11 cellular contexts compared by ENCODE assay signal in genomic region chr2:136000502-136000901, GRCh38. TPM values are rescaled to one million over a fixed set of nuclear protein-coding genes. Genes with fewer than 3 reads are reported as not detected.
A peak's percentile ranks its signal among the peaks of the same experiment; 100 is the strongest.
DNase-seq lines count a peak whose midpoint lies in the region; ATAC-seq and TF ChIP-seq lines count a peak whose summit lies in the region.
"Had no signal": no experiment of that assay in that cellular context is flagged by ENCODE, and none has a peak within 500 bp of the region (broad histone marks: within the 10 kb centered on the region; RNA-seq: fewer than 3 reads in every experiment).

No MANE protein-coding gene starts in this region.

- H3K9me3 ChIP-seq in thyroid gland = no peaks in the 10 kb centered on the region
- H3K9me3 ChIP-seq: HAP-1 had no signal

- POLR2A ChIA-PET in WTC11 (lab: Charles Lee) = no interaction called here

- no peaks in the 10 kb centered on the region for H3K27me3 ChIP-seq in thyroid gland
- H3K27me3 ChIP-seq: foreskin keratinocyte had no signal

- DNase-seq in activated T-cell treated with anti-CD3 and anti-CD28 coated beads, Interleukin-2, amount 50 U/mL, for 72 hours = no peak
- DNase-seq in activated T-cell treated with anti-CD3 and anti-CD28 coated beads, Interleukin-2, amount 50 U/mL, for 4 hours = no peak
- no peak for DNase-seq in central memory CD8-positive, alpha-beta T cell (ENCODE audit: low spot score in 2 of 2)
- no peak for DNase-seq in stimulated activated effector memory CD8-positive, alpha-beta T cell treated with anti-CD3 and anti-CD28 coated beads, Interleukin-12 subunit alpha, Interleukin-12 subunit beta, amount 100 ng/mL, for 72 hours (ENCODE audit: low spot score in 2 of 2)
- no peak for DNase-seq in thyroid gland
- no peak for DNase-seq in WTC11 (ENCODE audit: low spot score)
- no peak for DNase-seq in H4 (ENCODE audit: low spot score)
- DNase-seq: stimulated activated CD4-positive, alpha-beta T cell treated with anti-CD3 and anti-CD28 coated beads, Interleukin-15, amount 100 ng/mL, for 24 hours had no signal

- no peak for TF ChIP-seq POLR2A in thyroid gland (IDR thresholded peaks at IDR 0.05)

- 6 to 12% methylated on average over 2 of the region's 2 CpGs for WGBS in thyroid gland, 2 donors

- no peaks in the 10 kb centered on the region for H3K27me3 Mint-ChIP-seq in activated T-cell treated with anti-CD3 and anti-CD28 coated beads, Interleukin-2, amount 50 U/mL, for 72 hours (ENCODE audit: low read depth)
- no peaks in the 10 kb centered on the region for H3K27me3 Mint-ChIP-seq in activated T-cell treated with anti-CD3 and anti-CD28 coated beads, Interleukin-2, amount 50 U/mL, for 4 hours (ENCODE audit: low read depth)
- no peaks in the 10 kb centered on the region for H3K27me3 Mint-ChIP-seq in central memory CD8-positive, alpha-beta T cell
- no peaks in the 10 kb centered on the region; the same call in 1 of the 2 replicates for H3K27me3 Mint-ChIP-seq in WTC11 (ENCODE audit: low read depth)

- H3K4me3 Mint-ChIP-seq in activated T-cell treated with anti-CD3 and anti-CD28 coated beads, Interleukin-2, amount 50 U/mL, for 72 hours = no peak overlapping the region
- no peak overlapping the region for H3K4me3 Mint-ChIP-seq in activated T-cell treated with anti-CD3 and anti-CD28 coated beads, Interleukin-2, amount 50 U/mL, for 4 hours
- no peak overlapping the region for H3K4me3 Mint-ChIP-seq in central memory CD8-positive, alpha-beta T cell
- no peak overlapping the region for H3K4me3 Mint-ChIP-seq in stimulated activated effector memory CD8-positive, alpha-beta T cell treated with anti-CD3 and anti-CD28 coated beads, Interleukin-12 subunit alpha, Interleukin-12 subunit beta, amount 100 ng/mL, for 72 hours
- H3K4me3 Mint-ChIP-seq in WTC11 = no peak overlapping the region

- H3K36me3 ChIP-seq in thyroid gland = no peaks in the 10 kb centered on the region
- H3K36me3 ChIP-seq: HAP-1 had no signal

- peaks cover 7 to 8% of the 10 kb centered on the region in 2 donors for H3K9me3 Mint-ChIP-seq in activated T-cell treated with anti-CD3 and anti-CD28 coated beads, Interleukin-2, amount 50 U/mL, for 72 hours
- no peaks in the 10 kb centered on the region for H3K9me3 Mint-ChIP-seq in activated T-cell treated with anti-CD3 and anti-CD28 coated beads, Interleukin-2, amount 50 U/mL, for 4 hours
- H3K9me3 Mint-ChIP-seq in central memory CD8-positive, alpha-beta T cell = no peaks in the 10 kb centered on the region
- H3K9me3 Mint-ChIP-seq in stimulated activated effector memory CD8-positive, alpha-beta T cell treated with anti-CD3 and anti-CD28 coated beads, Interleukin-12 subunit alpha, Interleukin-12 subunit beta, amount 100 ng/mL, for 72 hours = no peaks in the 10 kb centered on the region
- peaks cover 16% of the 10 kb centered on the region for H3K9me3 Mint-ChIP-seq in WTC11

- TF ChIP-seq CTCF in thyroid gland (IDR thresholded peaks at IDR 0.05) = no peak
- no peak for TF ChIP-seq CTCF in WTC11 (IDR thresholded peaks at IDR 0.05)

- intact Hi-C loops in thyroid gland (cut with DNase I) = no loop called here

- H3K4me1 ChIP-seq in thyroid gland = peaks cover 0 to 7% of the 10 kb centered on the region in 2 donors
- H3K4me1 ChIP-seq: foreskin keratinocyte, HAP-1 had no signal

- CTCF ChIA-PET in WTC11 (lab: Charles Lee) = interaction anchor here (0.7 kb wide), 1 partner anchor 123 kb away, joined by 3 read pairs; no protein-coding TSS in a partner anchor

- no peak overlapping the region for H3K27ac ChIP-seq in thyroid gland
- H3K27ac ChIP-seq: foreskin keratinocyte had no signal

- peak overlapping the region; percentile 8 for H3K27ac Mint-ChIP-seq in activated T-cell treated with anti-CD3 and anti-CD28 coated beads, Interleukin-2, amount 50 U/mL, for 72 hours
- H3K27ac Mint-ChIP-seq in central memory CD8-positive, alpha-beta T cell (ENCODE audit: low read depth) = peak overlapping the region; percentile 11
- peak overlapping the region; percentile 5 for H3K27ac Mint-ChIP-seq in stimulated activated effector memory CD8-positive, alpha-beta T cell treated with anti-CD3 and anti-CD28 coated beads, Interleukin-12 subunit alpha, Interleukin-12 subunit beta, amount 100 ng/mL, for 72 hours
- no peak overlapping the region for H3K27ac Mint-ChIP-seq in WTC11

- no peak overlapping the region for H3K4me3 ChIP-seq in thyroid gland (replicated peaks in 1 of 3)
- H3K4me3 ChIP-seq: HAP-1 had no signal

- H3K36me3 Mint-ChIP-seq in activated T-cell treated with anti-CD3 and anti-CD28 coated beads, Interleukin-2, amount 50 U/mL, for 72 hours (ENCODE audit: insufficient read depth in 2 of 2) = peaks cover 12 to 17% of the 10 kb centered on the region in 2 donors
- peaks cover 5% of the 10 kb centered on the region for H3K36me3 Mint-ChIP-seq in activated T-cell treated with anti-CD3 and anti-CD28 coated beads, Interleukin-2, amount 50 U/mL, for 4 hours (ENCODE audit: insufficient read depth)
- no peaks in the 10 kb centered on the region for H3K36me3 Mint-ChIP-seq in central memory CD8-positive, alpha-beta T cell (ENCODE audit: insufficient read depth)
- H3K36me3 Mint-ChIP-seq in stimulated activated effector memory CD8-positive, alpha-beta T cell treated with anti-CD3 and anti-CD28 coated beads, Interleukin-12 subunit alpha, Interleukin-12 subunit beta, amount 100 ng/mL, for 72 hours = peaks cover 6% of the 10 kb centered on the region
- peaks cover 13% of the 10 kb centered on the region for H3K36me3 Mint-ChIP-seq in WTC11

- H3K4me1 Mint-ChIP-seq in activated T-cell treated with anti-CD3 and anti-CD28 coated beads, Interleukin-2, amount 50 U/mL, for 72 hours (ENCODE audit: low read depth) = peaks cover 59% of the 10 kb centered on the region
- peaks cover 17% of the 10 kb centered on the region for H3K4me1 Mint-ChIP-seq in activated T-cell treated with anti-CD3 and anti-CD28 coated beads, Interleukin-2, amount 50 U/mL, for 4 hours (ENCODE audit: low read depth)
- peaks cover 12% of the 10 kb centered on the region for H3K4me1 Mint-ChIP-seq in central memory CD8-positive, alpha-beta T cell
- peaks cover 31% of the 10 kb centered on the region for H3K4me1 Mint-ChIP-seq in stimulated activated effector memory CD8-positive, alpha-beta T cell treated with anti-CD3 and anti-CD28 coated beads, Interleukin-12 subunit alpha, Interleukin-12 subunit beta, amount 100 ng/mL, for 72 hours
- peaks cover 8% of the 10 kb centered on the region for H3K4me1 Mint-ChIP-seq in WTC11

- ATAC-seq in activated T-cell treated with anti-CD3 and anti-CD28 coated beads, Interleukin-2, amount 50 U/mL, for 72 hours (replicated peaks in 1 of 2) = peak; percentile 44 to 48
- ATAC-seq in activated T-cell treated with anti-CD3 and anti-CD28 coated beads, Interleukin-2, amount 50 U/mL, for 4 hours = no peak
- ATAC-seq in HG03039 (IDR thresholded peaks at IDR 0.05; ENCODE audit: unreplicated experiment) (peak; percentile 42), WTC11 (no peak)
- ATAC-seq in central memory CD8-positive, alpha-beta T cell (replicated peaks; ENCODE audit: extremely low read depth, poor library complexity, severe bottlenecking) = no peak
- ATAC-seq in stimulated activated effector memory CD8-positive, alpha-beta T cell treated with anti-CD3 and anti-CD28 coated beads, Interleukin-12 subunit alpha, Interleukin-12 subunit beta, amount 100 ng/mL, for 72 hours = no peak

TF ChIP-seq in WTC11, 78 proteins besides CTCF, POLR2A, EP300 and RAD21 (continues in another document):
- TF ChIP-seq FOXJ3 (CRISPR knock-in tag; IDR thresholded peaks at IDR 0.05; ENCODE audit: borderline replicate concordance) (no peak), ERG (CRISPR knock-in tag; IDR thresholded peaks at IDR 0.05) (no peak), ZSCAN18 (CRISPR knock-in tag; IDR thresholded peaks at IDR 0.05) (no peak), KAT7 (CRISPR knock-in tag; IDR thresholded peaks at IDR 0.05; ENCODE audit: borderline replicate concordance) (no peak), CDX4 (CRISPR knock-in tag; IDR thresholded peaks at IDR 0.05; ENCODE audit: borderline replicate concordance) (no peak), ZNF138 (CRISPR knock-in tag; conservative IDR thresholded peaks at IDR 0.05) (no peak)

RNA-seq across cellular contexts. Expression of gene DARS1, which starts 15.1 kb away (rescaled TPM):
- 100 to 1,000 TPM; 224 to 264 TPM for total RNA-seq in activated T-cell treated with anti-CD3 and anti-CD28 coated beads, Interleukin-2, amount 50 U/mL, for 72 hours
- 100 to 1,000 TPM in 2 of 3 donors, 10 to 100 TPM in 1; 97.8 to 107 (median 103) TPM for total RNA-seq in activated T-cell treated with anti-CD3 and anti-CD28 coated beads, Interleukin-2, amount 50 U/mL, for 4 hours
- 10 to 100 TPM; 69.6 to 94.4 (median 75.9) TPM for total RNA-seq in thyroid gland
- total RNA-seq in WTC11 (2021) = 80.9 to 95.5 TPM (median 91.7 TPM) in 3 replicates
- total RNA-seq in H4 (2014; rRNA removed; shearing (Covaris generic)) = 94.4 and 100 TPM in 2 replicates

Comparison
In these comparisons a context has a peak if more than half of its experiments do, and no peak if none do; other contexts are left out.
1. ATAC-seq: peak in activated T-cell treated with anti-CD3 and anti-CD28 coated beads, Interleukin-2, amount 50 U/mL, for 72 hours (2 of 2) and HG03039 (single experiment); none in activated T-cell treated with anti-CD3 and anti-CD28 coated beads, Interleukin-2, amount 50 U/mL, for 4 hours (0 of 2), central memory CD8-positive, alpha-beta T cell (single experiment), stimulated activated effector memory CD8-positive, alpha-beta T cell treated with anti-CD3 and anti-CD28 coated beads, Interleukin-12 subunit alpha, Interleukin-12 subunit beta, amount 100 ng/mL, for 72 hours (single experiment) and WTC11 (single experiment).